In genomic region chr1:58881471-58881994, GRCh38 we compare ENCODE assay signal across 1 cellular context.
TF ChIP-seq lines count a peak whose summit lies in the region.

No MANE protein-coding gene starts in this region.

TF ChIP-seq in K562, 482 proteins besides CTCF, POLR2A, EP300 and RAD21 (continued from another document and continues in another):
- TF ChIP-seq ZNF639 (CRISPR knock-in tag; conservative IDR thresholded peaks at IDR 0.05 in 1 of 2, IDR thresholded peaks at IDR 0.05 in 1 of 2) (peak in 1 of 2 experiments; percentile 54; a peak in 1 of 4 replicates), ZNF696 (CRISPR knock-in tag; conservative IDR thresholded peaks at IDR 0.05) (no peak), MCM3 (IDR thresholded peaks at IDR 0.05) (no peak), RFX1 (IDR thresholded peaks at IDR 0.05) (no peak), TEAD4 (IDR thresholded peaks at IDR 0.05; ENCODE audit: low read length) (peak; percentile 82), TEAD4 (CRISPR knock-in tag; IDR thresholded peaks at IDR 0.05; ENCODE audit: borderline replicate concordance) (no peak), MBD1 (CRISPR knock-in tag; IDR thresholded peaks at IDR 0.05) (no peak), EWSR1 (IDR thresholded peaks at IDR 0.05; ENCODE audit: borderline replicate concordance, low read depth, partially characterized antibody) (no peak), ZNF143 (CRISPR knock-in tag; IDR thresholded peaks at IDR 0.05) (no peak), NR1H2 (CRISPR knock-in tag; IDR thresholded peaks at IDR 0.05) (peak; percentile 70; the same call in 1 of the 2 replicates), ZBTB1 (CRISPR knock-in tag; IDR thresholded peaks at IDR 0.05; ENCODE audit: borderline replicate concordance, low read depth) (no peak), NFXL1 (CRISPR knock-in tag; IDR thresholded peaks at IDR 0.05) (no peak), CBX2 (IDR thresholded peaks at IDR 0.05; ENCODE audit: insufficient read depth, low read length, poor library complexity, severe bottlenecking) (no peak), IRF1 (CRISPR knock-in tag; IDR thresholded peaks at IDR 0.05; ENCODE audit: borderline replicate concordance) (no peak), ZNF124 (CRISPR knock-in tag; IDR thresholded peaks at IDR 0.05) (no peak), ZBTB40 (IDR thresholded peaks at IDR 0.05) (no peak), ZBTB40 (CRISPR knock-in tag; IDR thresholded peaks at IDR 0.05) (no peak), ZNF217 (CRISPR knock-in tag; IDR thresholded peaks at IDR 0.05) (no peak), ZFX (CRISPR knock-in tag; IDR thresholded peaks at IDR 0.05) (no peak), KAT7 (CRISPR knock-in tag; IDR thresholded peaks at IDR 0.05; ENCODE audit: borderline replicate concordance) (no peak), PCBP1 (IDR thresholded peaks at IDR 0.05; ENCODE audit: low read depth, low read length, poor library complexity, severe bottlenecking) (no peak), NBN (IDR thresholded peaks at IDR 0.05; ENCODE audit: low read depth) (peak; percentile 85), TSHZ1 (CRISPR knock-in tag; IDR thresholded peaks at IDR 0.05) (no peak), MCM2 (IDR thresholded peaks at IDR 0.05; ENCODE audit: low read depth) (no peak), CHCHD3 (CRISPR knock-in tag; IDR thresholded peaks at IDR 0.05) (no peak), ZNF324 (CRISPR knock-in tag; IDR thresholded peaks at IDR 0.05) (no peak), ZBTB5 (IDR thresholded peaks at IDR 0.05) (no peak), NFYB (IDR thresholded peaks at IDR 0.05; ENCODE audit: extremely low read depth, insufficient read length) (no peak), RCOR1 (IDR thresholded peaks at IDR 0.05; ENCODE audit: borderline replicate concordance in 1 of 2, low read depth in 2 of 2, low read length in 2 of 2) (peak; percentile 79 to 96; a peak in 3 of 4 replicates), ZNF76 (CRISPR knock-in tag; IDR thresholded peaks at IDR 0.05; ENCODE audit: borderline replicate concordance) (no peak), UBTF (IDR thresholded peaks at IDR 0.05; ENCODE audit: borderline replicate concordance in 1 of 2, low read depth in 2 of 2, low read length in 2 of 2) (no peak), PRPF4 (IDR thresholded peaks at IDR 0.05; ENCODE audit: insufficient read depth, low read depth, low read length, poor library complexity, severe bottlenecking) (no peak), CREB3L1 (IDR thresholded peaks at IDR 0.05; ENCODE audit: borderline replicate concordance, low read depth) (0 out of 2 replicates have a peak, but pooled peaks have one; percentile 11), HDAC3 (IDR thresholded peaks at IDR 0.05; ENCODE audit: borderline replicate concordance, partially characterized antibody) (peak; percentile 88)
